ENCODE assay signal across 1 cellular context in genomic region chr1:41475859-41476567, GRCh38.
TF ChIP-seq lines count a peak whose summit lies in the region.

No MANE protein-coding gene starts in this region.

TF ChIP-seq in H1, 55 proteins besides CTCF, POLR2A, EP300 and RAD21 (continued from another document):
- no peak for TF ChIP-seq PHF8 (conservative IDR thresholded peaks at IDR 0.05; ENCODE audit: low read depth, low read length)
- no peak for TF ChIP-seq BCL11A (IDR thresholded peaks at IDR 0.05; ENCODE audit: low read depth in 2 of 2, low read length in 2 of 2)
- TF ChIP-seq HDAC6 (IDR thresholded peaks at IDR 0.05; ENCODE audit: low read depth, low read length), result no peak
- no peak for TF ChIP-seq EGR1 (IDR thresholded peaks at IDR 0.05; ENCODE audit: borderline replicate concordance, low read depth, low read length)
- no peak for TF ChIP-seq SP4 (IDR thresholded peaks at IDR 0.05; ENCODE audit: low read length)
- no peak for TF ChIP-seq CBX5 (IDR thresholded peaks at IDR 0.05; ENCODE audit: low read depth, low read length)
- TF ChIP-seq CHD7 (IDR thresholded peaks at IDR 0.05; ENCODE audit: insufficient replicate concordance, low read length), result no peak
- no peak for TF ChIP-seq ZNF274 (IDR thresholded peaks at IDR 0.05; ENCODE audit: borderline replicate concordance, extremely low read depth, low read length)
- TF ChIP-seq, protein P1, sequence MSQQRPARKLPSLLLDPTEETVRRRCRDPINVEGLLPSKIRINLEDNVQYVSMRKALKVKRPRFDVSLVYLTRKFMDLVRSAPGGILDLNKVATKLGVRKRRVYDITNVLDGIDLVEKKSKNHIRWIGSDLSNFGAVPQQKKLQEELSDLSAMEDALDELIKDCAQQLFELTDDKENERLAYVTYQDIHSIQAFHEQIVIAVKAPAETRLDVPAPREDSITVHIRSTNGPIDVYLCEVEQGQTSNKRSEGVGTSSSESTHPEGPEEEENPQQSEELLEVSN (IDR thresholded peaks at IDR 0.05), result no peak
- no peak for TF ChIP-seq RFX5 (IDR thresholded peaks at IDR 0.05; ENCODE audit: borderline replicate concordance, low read depth, low read length)
- TF ChIP-seq CEBPB (IDR thresholded peaks at IDR 0.05; ENCODE audit: low read depth, low read length), result no peak
- no peak for TF ChIP-seq CREB1 (IDR thresholded peaks at IDR 0.05)
- TF ChIP-seq SIRT6 (IDR thresholded peaks at IDR 0.05; ENCODE audit: low read length), result no peak
- no peak for TF ChIP-seq CHD2 (IDR thresholded peaks at IDR 0.05; ENCODE audit: low read length)
- no peak for TF ChIP-seq NRF1 (IDR thresholded peaks at IDR 0.05; ENCODE audit: low read depth, low read length)
- TF ChIP-seq RXRA (IDR thresholded peaks at IDR 0.05; ENCODE audit: insufficient read depth, low read depth, low read length), result no peak
- TF ChIP-seq SAP30 (IDR thresholded peaks at IDR 0.05; ENCODE audit: insufficient read depth, insufficient replicate concordance, low read length), result no peak
